Comparison of ENCODE assay signal across 12 cellular contexts in genomic region chr14:81122326-81122725, GRCh38.
DNase-seq lines count a peak whose midpoint lies in the region; ATAC-seq and TF ChIP-seq lines count a peak whose summit lies in the region.
"Had no signal": no experiment of that assay in that cellular context is flagged by ENCODE, and none has a peak within 500 bp of the region (broad histone marks: within the 10 kb centered on the region; RNA-seq: fewer than 3 reads in every experiment).

No MANE protein-coding gene starts in this region.

- ATAC-seq in GM21723 (IDR thresholded peaks at IDR 0.05; ENCODE audit: unreplicated experiment) (peak; percentile 100), HG03280 (IDR thresholded peaks at IDR 0.05; ENCODE audit: unreplicated experiment) (peak; percentile 98), naive B cell (ENCODE audit: low read depth in 2 of 2) (peak; percentile 55 to 68)

- no peak for TF ChIP-seq CTCF in HFFc6 (IDR thresholded peaks at IDR 0.05)

- H3K9me3 Mint-ChIP-seq in naive B cell: peaks cover 0 to 8% (median 2%) of the 10 kb centered on the region in 7 donors
- H3K9me3 Mint-ChIP-seq in HFFc6: peaks cover 5% of the 10 kb centered on the region
- H3K9me3 Mint-ChIP-seq: T-helper 2 cell treated with Interferon-gamma antibody and Interleukin-4, amounts not matched to agents 5 μg/mL and 100 μg/mL, for 36 hours had no signal

- DNase-seq in NCI-H526 (lab: John Stamatoyannopoulos, UW) (peak; percentile 2 to 24), NCI-H526 treated with DMSO at 0.1 percent for 48 hours (lab: John Stamatoyannopoulos, UW) (no peak), naive B cell (no peak), kidney tubule cell (ENCODE audit: low spot score) (no peak), HFFc6 (no peak), cerebellar nuclear complex (lab: John Stamatoyannopoulos, UW) (no peak)
- DNase-seq: foreskin fibroblast; NCI-H2171; stimulated activated CD8-positive, alpha-beta memory T cell treated with anti-CD3 and anti-CD28 coated beads, Interleukin-4, amount 100 ng/mL, for 48 hours had no signal

- H3K4me1 Mint-ChIP-seq in naive B cell: peaks cover 17 to 27% (median 26%) of the 10 kb centered on the region in 3 donors
- H3K4me1 Mint-ChIP-seq in HFFc6 (ENCODE audit: low read depth): no peaks in the 10 kb centered on the region

- H3K36me3 Mint-ChIP-seq in naive B cell (no peaks in the 10 kb centered on the region), HFFc6 (ENCODE audit: low read depth) (no peaks in the 10 kb centered on the region)

- no peaks in the 10 kb centered on the region for H3K27me3 Mint-ChIP-seq in naive B cell
- H3K27me3 Mint-ChIP-seq in HFFc6 (ENCODE audit: insufficient read depth): no peaks in the 10 kb centered on the region

- peak overlapping the region in 1 of 6 donors; percentile 2 for H3K27ac Mint-ChIP-seq in naive B cell
- H3K27ac Mint-ChIP-seq in HFFc6: no peak overlapping the region
- H3K27ac Mint-ChIP-seq: T-helper 2 cell treated with Interferon-gamma antibody and Interleukin-4, amounts not matched to agents 5 μg/mL and 100 μg/mL, for 36 hours had no signal

- H3K4me3 Mint-ChIP-seq in naive B cell (peak overlapping the region in 5 of 8 donors; percentile 0 to 59 (median 6)), HFFc6 (no peak overlapping the region)
- H3K4me3 Mint-ChIP-seq: T-helper 2 cell treated with Interferon-gamma antibody and Interleukin-4, amounts not matched to agents 5 μg/mL and 100 μg/mL, for 36 hours had no signal

Comparison
In these comparisons a context has a peak if more than half of its experiments do, and no peak if none do; other contexts are left out.
1. DNase-seq: peak in NCI-H526 (2 of 2); none in NCI-H526 treated with DMSO at 0.1 percent for 48 hours (single experiment), naive B cell (single experiment), kidney tubule cell (single experiment), HFFc6 (single experiment) and cerebellar nuclear complex (0 of 2).
2. Peak in every context shown above with its lines, with median percentiles within 50 percentile points of each other: ATAC-seq.